ENCODE assay signal across 2 cellular contexts in the genomic region with DNA sequence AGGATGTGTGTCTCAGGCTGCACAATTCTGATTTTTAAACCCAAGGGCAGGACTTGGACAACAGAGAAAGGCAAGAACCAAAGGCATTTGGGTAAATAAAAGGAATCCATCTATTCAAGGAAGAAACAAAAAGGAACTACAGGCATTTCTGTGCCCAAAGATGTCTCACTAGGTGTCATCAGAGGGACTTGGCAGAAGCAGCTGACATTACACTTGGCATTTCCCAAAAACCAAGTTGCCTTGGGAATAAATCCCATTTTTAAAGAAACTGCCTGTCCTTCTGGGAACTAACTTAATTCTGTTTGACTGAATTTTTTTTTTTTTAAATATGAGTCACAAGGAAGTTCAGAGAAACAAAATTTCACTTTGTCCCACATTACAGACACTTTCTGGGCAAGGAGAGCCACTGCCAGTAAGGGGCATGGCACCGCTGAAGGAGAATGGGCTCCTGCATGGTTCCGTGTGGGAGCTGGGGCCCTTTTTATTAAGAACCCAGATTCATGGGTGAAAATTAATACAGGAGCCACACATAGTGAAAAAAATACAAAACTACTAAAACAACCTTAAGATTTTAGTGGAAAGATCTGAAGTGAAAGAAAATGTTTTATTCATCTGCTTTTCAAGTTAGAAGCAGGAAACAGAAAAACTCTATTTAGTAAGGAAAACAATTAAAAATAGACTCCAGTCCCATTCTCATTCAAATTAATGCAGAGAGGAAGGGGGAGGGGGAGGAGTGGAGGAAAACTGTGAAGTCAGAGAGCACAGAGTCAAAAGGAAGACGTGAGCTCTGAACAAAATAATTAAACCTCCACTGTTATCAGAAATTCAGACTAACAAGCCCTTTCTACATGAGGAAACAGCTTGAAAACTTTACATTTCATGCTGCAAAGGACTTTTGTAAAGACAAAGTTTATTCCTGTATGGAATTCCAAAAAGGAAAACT.
TF ChIP-seq lines count a peak whose summit lies in the region.

No MANE protein-coding gene starts in this region.

TF ChIP-seq in liver, 16 proteins besides CTCF, POLR2A, EP300 and RAD21 (continued from another document):
- TF ChIP-seq, protein P1, sequence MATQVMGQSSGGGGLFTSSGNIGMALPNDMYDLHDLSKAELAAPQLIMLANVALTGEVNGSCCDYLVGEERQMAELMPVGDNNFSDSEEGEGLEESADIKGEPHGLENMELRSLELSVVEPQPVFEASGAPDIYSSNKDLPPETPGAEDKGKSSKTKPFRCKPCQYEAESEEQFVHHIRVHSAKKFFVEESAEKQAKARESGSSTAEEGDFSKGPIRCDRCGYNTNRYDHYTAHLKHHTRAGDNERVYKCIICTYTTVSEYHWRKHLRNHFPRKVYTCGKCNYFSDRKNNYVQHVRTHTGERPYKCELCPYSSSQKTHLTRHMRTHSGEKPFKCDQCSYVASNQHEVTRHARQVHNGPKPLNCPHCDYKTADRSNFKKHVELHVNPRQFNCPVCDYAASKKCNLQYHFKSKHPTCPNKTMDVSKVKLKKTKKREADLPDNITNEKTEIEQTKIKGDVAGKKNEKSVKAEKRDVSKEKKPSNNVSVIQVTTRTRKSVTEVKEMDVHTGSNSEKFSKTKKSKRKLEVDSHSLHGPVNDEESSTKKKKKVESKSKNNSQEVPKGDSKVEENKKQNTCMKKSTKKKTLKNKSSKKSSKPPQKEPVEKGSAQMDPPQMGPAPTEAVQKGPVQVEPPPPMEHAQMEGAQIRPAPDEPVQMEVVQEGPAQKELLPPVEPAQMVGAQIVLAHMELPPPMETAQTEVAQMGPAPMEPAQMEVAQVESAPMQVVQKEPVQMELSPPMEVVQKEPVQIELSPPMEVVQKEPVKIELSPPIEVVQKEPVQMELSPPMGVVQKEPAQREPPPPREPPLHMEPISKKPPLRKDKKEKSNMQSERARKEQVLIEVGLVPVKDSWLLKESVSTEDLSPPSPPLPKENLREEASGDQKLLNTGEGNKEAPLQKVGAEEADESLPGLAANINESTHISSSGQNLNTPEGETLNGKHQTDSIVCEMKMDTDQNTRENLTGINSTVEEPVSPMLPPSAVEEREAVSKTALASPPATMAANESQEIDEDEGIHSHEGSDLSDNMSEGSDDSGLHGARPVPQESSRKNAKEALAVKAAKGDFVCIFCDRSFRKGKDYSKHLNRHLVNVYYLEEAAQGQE (IDR thresholded peaks at IDR 0.05): no peak
- TF ChIP-seq FOXA1 (IDR thresholded peaks at IDR 0.05) (no peak), TAF1 (conservative IDR thresholded peaks at IDR 0.05) (no peak), HNF4A (conservative IDR thresholded peaks at IDR 0.05) (no peak), EGR1 (IDR thresholded peaks at IDR 0.05; ENCODE audit: low read depth in 2 of 2) (no peak), HNF4G (IDR thresholded peaks at IDR 0.05) (no peak), NR2F2 (IDR thresholded peaks at IDR 0.05) (no peak)
- TF ChIP-seq, protein P2, sequence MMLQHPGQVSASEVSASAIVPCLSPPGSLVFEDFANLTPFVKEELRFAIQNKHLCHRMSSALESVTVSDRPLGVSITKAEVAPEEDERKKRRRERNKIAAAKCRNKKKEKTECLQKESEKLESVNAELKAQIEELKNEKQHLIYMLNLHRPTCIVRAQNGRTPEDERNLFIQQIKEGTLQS (IDR thresholded peaks at IDR 0.05): no peak

TF ChIP-seq in HepG2, 621 proteins besides CTCF, POLR2A, EP300 and RAD21 (continued from another document):
- TF ChIP-seq, protein P3, sequence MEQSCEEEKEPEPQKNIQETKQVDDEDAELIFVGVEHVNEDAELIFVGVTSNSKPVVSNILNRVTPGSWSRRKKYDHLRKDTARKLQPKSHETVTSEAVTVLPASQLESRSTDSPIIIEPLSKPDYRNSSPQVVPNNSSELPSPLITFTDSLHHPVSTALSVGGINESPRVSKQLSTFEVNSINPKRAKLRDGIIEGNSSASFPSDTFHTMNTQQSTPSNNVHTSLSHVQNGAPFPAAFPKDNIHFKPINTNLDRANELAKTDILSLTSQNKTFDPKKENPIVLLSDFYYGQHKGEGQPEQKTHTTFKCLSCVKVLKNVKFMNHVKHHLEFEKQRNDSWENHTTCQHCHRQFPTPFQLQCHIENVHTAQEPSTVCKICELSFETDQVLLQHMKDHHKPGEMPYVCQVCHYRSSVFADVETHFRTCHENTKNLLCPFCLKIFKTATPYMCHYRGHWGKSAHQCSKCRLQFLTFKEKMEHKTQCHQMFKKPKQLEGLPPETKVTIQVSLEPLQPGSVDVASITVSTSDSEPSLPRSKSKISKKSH (CRISPR knock-in tag; IDR thresholded peaks at IDR 0.05; ENCODE audit: borderline replicate concordance): no peak
- TF ChIP-seq SRF (IDR thresholded peaks at IDR 0.05; ENCODE audit: low read depth, low read length) (no peak), SMAD3 (CRISPR knock-in tag; IDR thresholded peaks at IDR 0.05) (no peak), KDM3A (CRISPR knock-in tag; IDR thresholded peaks at IDR 0.05; ENCODE audit: low read depth) (no peak)
